ENCODE assay signal across 30 cellular contexts in the genomic region with DNA sequence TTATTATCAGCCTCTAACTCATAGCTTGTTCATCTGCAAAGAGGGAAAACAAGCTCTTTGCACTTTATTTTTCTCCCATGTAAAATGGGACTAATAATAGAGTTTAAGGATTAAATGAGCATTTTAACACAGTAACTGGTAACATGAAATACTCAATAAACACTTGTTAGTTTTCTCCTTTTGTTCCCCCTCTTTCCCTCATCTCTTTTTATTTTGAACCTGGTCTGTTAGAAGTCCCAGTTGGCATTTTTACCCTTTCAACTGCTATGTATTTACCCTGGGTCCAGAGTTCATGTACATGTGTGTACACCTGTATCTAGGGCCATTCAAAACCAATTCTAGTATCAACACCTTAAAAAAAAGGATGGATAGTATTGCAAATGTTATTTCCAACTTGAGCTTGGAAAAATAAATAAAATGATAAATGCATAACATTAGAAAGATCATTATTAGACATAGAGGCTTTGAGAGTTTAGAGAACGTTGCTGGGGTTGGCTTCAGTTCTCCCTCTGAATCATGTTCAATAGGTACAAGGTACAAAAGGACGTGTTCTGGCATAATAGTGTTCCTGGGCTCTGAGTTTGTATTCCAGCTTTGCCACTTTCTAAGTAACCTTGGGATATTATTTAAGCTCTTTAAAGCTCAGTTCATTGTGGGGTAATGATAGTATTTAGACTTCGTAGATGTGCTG.
"Had no signal": no experiment of that assay in that cellular context is flagged by ENCODE, and none has a peak within 500 bp of the region (broad histone marks: within the 10 kb centered on the region; RNA-seq: fewer than 3 reads in every experiment).

No MANE protein-coding gene starts in this region.

- H3K4me3 Mint-ChIP-seq: endodermal cell; nephron; stimulated activated naive B cell treated with anti-CD40 and anti-IgM and Interleukin-4, amounts not matched to agents 10 μg/mL and 1 μg/mL and 100 μg/mL, for 72 hours; T-helper 1 cell treated with Interleukin-12 subunit alpha and Interleukin-12 subunit beta and Interleukin-4 antibody, amounts not matched to agents 30 μg/mL and 1 μg/mL, for 36 hours had no signal

- H3K27ac ChIP-seq: esophagus muscularis mucosa, foreskin keratinocyte, heart right ventricle, left ventricle myocardium inferior, neutrophil, skin epidermis, thyroid gland, upper lobe of right lung, VCaP had no signal

- H3K9me3 Mint-ChIP-seq: endodermal cell; nephron; stimulated activated naive B cell treated with anti-CD40 and anti-IgM and Interleukin-4, amounts not matched to agents 10 μg/mL and 1 μg/mL and 100 μg/mL, for 72 hours; T-helper 1 cell treated with Interleukin-12 subunit alpha and Interleukin-12 subunit beta and Interleukin-4 antibody, amounts not matched to agents 30 μg/mL and 1 μg/mL, for 36 hours had no signal

- H3K9me3 ChIP-seq: esophagus muscularis mucosa, heart right ventricle, left ventricle myocardium inferior, neutrophil, stomach, thyroid gland, upper lobe of right lung had no signal

- H3K27me3 Mint-ChIP-seq: progenitor cell of endocrine pancreas; stimulated activated naive B cell treated with anti-CD40 and anti-IgM and Interleukin-4, amounts not matched to agents 10 μg/mL and 1 μg/mL and 100 μg/mL, for 72 hours had no signal

- FAIRE-seq: TTC549 had no signal

- H3K36me3 ChIP-seq: esophagus muscularis mucosa, heart right ventricle, left ventricle myocardium inferior, neutrophil, stomach, thyroid gland, upper lobe of right lung had no signal

- H3K4me3 ChIP-seq: esophagus muscularis mucosa, heart right ventricle, left ventricle myocardium inferior, skin epidermis, stomach, thyroid gland, upper lobe of right lung had no signal

- H3K27ac Mint-ChIP-seq: endodermal cell; nephron; stimulated activated naive B cell treated with anti-CD40 and anti-IgM and Interleukin-4, amounts not matched to agents 10 μg/mL and 1 μg/mL and 100 μg/mL, for 72 hours; T-helper 1 cell treated with Interleukin-12 subunit alpha and Interleukin-12 subunit beta and Interleukin-4 antibody, amounts not matched to agents 30 μg/mL and 1 μg/mL, for 36 hours had no signal

- H3K27me3 ChIP-seq: esophagus muscularis mucosa, foreskin keratinocyte, heart right ventricle, neutrophil, stomach, upper lobe of right lung had no signal

- ATAC-seq: activated CD4-positive, CD25-positive, alpha-beta regulatory T cell treated with anti-CD3 and anti-CD28 coated beads, Interleukin-2, amount 50 U/mL, for 24 hours; foreskin keratinocyte; heart right ventricle; sciatic nerve; stimulated activated naive B cell treated with anti-CD40 and anti-IgM and Interleukin-4, amounts not matched to agents 10 μg/mL and 1 μg/mL and 100 μg/mL, for 72 hours; upper lobe of right lung had no signal

- DNase-seq: activated CD4-positive, alpha-beta T cell treated with anti-CD3 and anti-CD28 coated beads for 48 hours; activated CD4-positive, alpha-beta T cell treated with anti-CD3 and anti-CD28 coated beads, Interleukin-2, amount 50 U/mL, for 48 hours; activated CD8-positive, alpha-beta memory T cell treated with anti-CD3 and anti-CD28 coated beads, Interleukin-2, amount 50 U/mL, for 4 hours; activated gamma-delta T cell; activated naive CD4-positive, alpha-beta T cell treated with anti-CD3 and anti-CD28 coated beads, Interleukin-2, amount 50 U/mL, for 16 hours; activated T-cell treated with anti-CD3 and anti-CD28 coated beads, Interleukin-2, amount 50 U/mL, for 1 hour; amniotic stem cell; caudate nucleus; foreskin keratinocyte; heart right ventricle; kidney glomerular epithelial cell; left ventricle myocardium inferior; stimulated activated CD4-positive, alpha-beta T cell treated with anti-CD3 and anti-CD28 coated beads, Interleukin-1b, Interleukin-23, amount 100 ng/mL, for 48 hours; stimulated activated CD4-positive, alpha-beta T cell treated with anti-CD3 and anti-CD28 coated beads, Interleukin-4, amount 100 ng/mL, for 4 hours; stimulated activated naive B cell treated with anti-CD40 and anti-IgM and Interleukin-4, amounts not matched to agents 10 μg/mL and 1 μg/mL and 100 μg/mL, for 72 hours; stomach; T-helper 9 cell; thyroid gland; upper lobe of right lung had no signal
